27 cellular contexts compared by ENCODE assay signal in genomic region chr19:53959176-53959757, GRCh38. TPM values are rescaled to one million over a fixed set of nuclear protein-coding genes. Genes with fewer than 3 reads are reported as not detected.
DNase-seq lines count a peak whose midpoint lies in the region; ATAC-seq, FAIRE-seq and TF ChIP-seq lines count a peak whose summit lies in the region.
"Had no signal": no experiment of that assay in that cellular context is flagged by ENCODE, and none has a peak within 500 bp of the region (broad histone marks: within the 10 kb centered on the region; RNA-seq: fewer than 3 reads in every experiment).

No MANE protein-coding gene starts in this region.

- DNase-seq in SK-N-SH (peak; percentile 76), H1 (ENCODE audit: low read depth in 1 of 2, low spot score in 2 of 2) (no peak), iPS-NIHi7 (ENCODE audit: extremely low spot score) (peak; percentile 50), uterus (no peak), cortex of kidney (lab: John Stamatoyannopoulos, UW) (no peak), DMS114 treated with DMSO at 0.1 percent for 48 hours (lab: John Stamatoyannopoulos, UW; ENCODE audit: unreplicated experiment) (no peak)
- DNase-seq: 8988T; activated CD4-positive, alpha-beta T cell treated with anti-CD3 and anti-CD28 coated beads, Interleukin-2, amount 50 U/mL, for 48 hours; activated CD4-positive, CD25-positive, alpha-beta regulatory T cell; activated effector memory CD4-positive, alpha-beta T cell treated with Interleukin-2 at 50 U/mL for 16 hours; BE2C; effector CD8-positive, alpha-beta T cell; foreskin melanocyte; kidney glomerular epithelial cell; NCI-H1048; NCI-H187 treated with DMSO at 0.1 percent for 48 hours; NCI-H69; occipital lobe; SW 1271; transverse colon had no signal

- peak overlapping the region; percentile 63 for H3K56ac ChIP-seq in H1 (replicated peaks; ENCODE audit: insufficient read length, low read depth, low read length)

- TF ChIP-seq EP300 in SK-N-SH (IDR thresholded peaks at IDR 0.05; ENCODE audit: borderline replicate concordance in 1 of 2, low read depth in 1 of 2, low read length in 1 of 2) (no peak), H1 (IDR thresholded peaks at IDR 0.05; ENCODE audit: borderline replicate concordance in 1 of 2, low read depth in 2 of 2, low read length in 2 of 2) (0 out of 3 replicates have a peak, but pooled peaks of 1 of the 2 experiments have one; percentile 41)

- CTCF ChIA-PET in SK-N-SH (lab: Yijun Ruan, JAX) (interaction anchor here (0.6 to 1.3 kb wide), 3 partner anchors 48 to 116 kb away, joined by 3 to 4 read pairs (median 3); no protein-coding TSS in a partner anchor), H1 (lab: Charles Lee; ENCODE audit: partially characterized antibody) (interaction anchor here (0.7 to 3.6 kb wide), 7 partner anchors 11 to 100 kb away, joined by 3 to 23 read pairs (median 3); no protein-coding TSS in a partner anchor)

- no peak overlapping the region for H2AK5ac ChIP-seq in H1 (ENCODE audit: low read depth, low read length)

- no peak overlapping the region for H3K4ac ChIP-seq in H1 (replicated peaks; ENCODE audit: insufficient read length, low read depth, low read length)

- no peak for ATAC-seq in SK-N-SH treated with all-trans-retinoic acid at 6 μM for 48 hours
- ATAC-seq in GM21723 (IDR thresholded peaks at IDR 0.05; ENCODE audit: unreplicated experiment), result no peak
- ATAC-seq: HepG2 had no signal

- peaks cover 19 to 23% of the 10 kb centered on the region in 2 experiments; a peak in 2 of 4 replicates for H3K4me1 ChIP-seq in SK-N-SH (ENCODE audit: control insufficient read depth in 1 of 2, insufficient read depth in 2 of 2, low read depth in 1 of 2, low read length in 1 of 2)
- peaks cover 8 to 24% (median 16%) of the 10 kb centered on the region in 4 experiments for H3K4me1 ChIP-seq in H1 (replicated peaks in 1 of 4; ENCODE audit: control insufficient read depth in 3 of 4, insufficient read depth in 4 of 4, low read length in 3 of 4)
- H3K4me1 ChIP-seq in uterus, result no peaks in the 10 kb centered on the region
- H3K4me1 ChIP-seq: BE2C, transverse colon had no signal

- no peak overlapping the region for H3K23ac ChIP-seq in H1 (ENCODE audit: insufficient read length)

- no peak overlapping the region for H3K14ac ChIP-seq in H1 (ENCODE audit: insufficient read length)

- H3K18ac ChIP-seq in H1 (ENCODE audit: extremely low read depth, low read length), result peak overlapping the region; percentile 78

- no peak overlapping the region for H2BK20ac ChIP-seq in H1 (ENCODE audit: low read length)

- peak overlapping the region in 1 of 2 experiments; percentile 84; a peak in 2 of 4 replicates for H3K27ac ChIP-seq in SK-N-SH (ENCODE audit: low read depth in 2 of 2, low read length in 1 of 2)
- no peak overlapping the region for H3K27ac ChIP-seq in H1 (ENCODE audit: low read depth, low read length)
- no peak overlapping the region for H3K27ac ChIP-seq in uterus
- H3K27ac ChIP-seq: transverse colon had no signal

- TF ChIP-seq RAD21 in SK-N-SH (IDR thresholded peaks at IDR 0.05; ENCODE audit: low read length) (no peak), H1 (IDR thresholded peaks at IDR 0.05 in 1 of 2, conservative IDR thresholded peaks at IDR 0.05 in 1 of 2; ENCODE audit: low read depth in 2 of 2, low read length in 2 of 2) (0 out of 4 replicates have a peak, but pooled peaks of 1 of the 2 experiments have one; percentile 2)

- POLR2A ChIA-PET in SK-N-SH (lab: Yijun Ruan, JAX) (no interaction called here), H1 (lab: Charles Lee; ENCODE audit: partially characterized antibody) (interaction anchor here (0.6 to 5.6 kb wide), 18 partner anchors 11 to 659 kb away, joined by 3 to 41 read pairs (median 4); partner anchors contain the start of gene MYADM)

- 0 out of 2 replicates have a peak, but pooled peaks cover 2% of the 10 kb centered on the region for H3K79me1 ChIP-seq in H1 (ENCODE audit: low read depth, low read length)

- no peaks in the 10 kb centered on the region for H3K9me2 ChIP-seq in SK-N-SH

- no peaks in the 10 kb centered on the region for H3K9me3 ChIP-seq in SK-N-SH
- H3K9me3 ChIP-seq in H1 (ENCODE audit: insufficient read depth in 2 of 2, low read depth in 1 of 2, low read length in 1 of 2), result no peaks in the 10 kb centered on the region
- no peaks in the 10 kb centered on the region for H3K9me3 ChIP-seq in uterus
- H3K9me3 ChIP-seq: BE2C, transverse colon had no signal

- H4K20me1 ChIP-seq in SK-N-SH (ENCODE audit: insufficient read depth), result no peaks in the 10 kb centered on the region
- H4K20me1 ChIP-seq in H1 (replicated peaks in 1 of 2; ENCODE audit: control insufficient read depth in 1 of 2, insufficient read depth in 2 of 2, low read length in 2 of 2), result no peaks in the 10 kb centered on the region

- H2BK5ac ChIP-seq in H1 (ENCODE audit: low read depth, low read length), result peak overlapping the region; percentile 60; the same call in 1 of the 2 replicates

- H3K23me2 ChIP-seq in H1 (ENCODE audit: low read depth, low read length), result peaks cover 37% of the 10 kb centered on the region

- H3K27me3 ChIP-seq in SK-N-SH (ENCODE audit: insufficient read depth) (no peaks in the 10 kb centered on the region), H1 (replicated peaks in 1 of 4; ENCODE audit: control insufficient read depth in 3 of 4, extremely low read depth in 1 of 4, insufficient read depth in 3 of 4, low read length in 3 of 4) (peaks cover 0 to 3% (median 1%) of the 10 kb centered on the region in 4 experiments; a peak in 2 of 7 replicates), uterus (peaks cover 5 to 33% of the 10 kb centered on the region in 2 donors)

- no peak overlapping the region for H2BK120ac ChIP-seq in H1 (replicated peaks; ENCODE audit: low read depth, low read length)

- intact Hi-C loops in uterus (cut with DNase I; ENCODE audit: low total_unique reads), result no loop called here

- TF ChIP-seq CTCF in SK-N-SH (IDR thresholded peaks at IDR 0.05) (no peak), H1 (IDR thresholded peaks at IDR 0.05; ENCODE audit: control extremely low read depth in 1 of 3, insufficient read depth in 1 of 3, low read depth in 1 of 3, low read length in 3 of 3) (no peak), uterus (IDR thresholded peaks at IDR 0.05) (no peak)

- H4K91ac ChIP-seq in H1 (replicated peaks; ENCODE audit: insufficient read length, low read length), result peak overlapping the region; percentile 62

- H3K4me2 ChIP-seq in SK-N-SH (peak overlapping the region; percentile 96), H1 (ENCODE audit: insufficient read depth in 1 of 2, low read depth in 2 of 2, low read length in 2 of 2) (peak overlapping the region; percentile 90 to 91)

- no peak overlapping the region for H4K8ac ChIP-seq in H1 (ENCODE audit: extremely low read depth, insufficient read depth, low read length)

- H3K36me3 ChIP-seq in SK-N-SH (replicated peaks in 1 of 2; ENCODE audit: control insufficient read depth in 1 of 2, insufficient read depth in 2 of 2, low read length in 1 of 2) (no peaks in the 10 kb centered on the region), H1 (ENCODE audit: control insufficient read depth in 2 of 4, insufficient read depth in 4 of 4, low read length in 3 of 4) (peaks cover 0 to 4% (median 1%) of the 10 kb centered on the region in 4 experiments; a peak in 2 of 8 replicates), uterus (no peaks in the 10 kb centered on the region)
- H3K36me3 ChIP-seq: BE2C, transverse colon had no signal

- WGBS in SK-N-SH (ENCODE audit: low lambda C conversion rate), result 5% methylated on average over 18 of the region's 18 CpGs
- 0% methylated on average over 1 of the region's 18 CpGs; no CpG with 5 or more reads in 1 of the 2 experiments for WGBS in H1 (ENCODE audit: extremely low coverage in 1 of 2, insufficient coverage in 1 of 2, insufficient read length in 1 of 2, insufficient replicate concordance in 2 of 2, low coverage in 1 of 2, low lambda C conversion rate in 2 of 2, missing lambda C conversion rate in 1 of 2), 2 experiments

- H2BK12ac ChIP-seq in H1 (ENCODE audit: low read depth, low read length), result peak overlapping the region; percentile 90; the same call in 1 of the 2 replicates

- TF ChIP-seq POLR2A in H1 (IDR thresholded peaks at IDR 0.05; ENCODE audit: control extremely low read depth in 1 of 2, low read depth in 2 of 2, low read length in 2 of 2) (no peak), uterus (IDR thresholded peaks at IDR 0.05) (no peak)

- H2BK15ac ChIP-seq in H1 (ENCODE audit: low read length), result no peak overlapping the region

- H2AFZ ChIP-seq in SK-N-SH (ENCODE audit: low read depth) (peak overlapping the region; percentile 73; the same call in 1 of the 2 replicates), H1 (ENCODE audit: low read length) (no peak overlapping the region)

- H3K9ac ChIP-seq in SK-N-SH (peak overlapping the region; percentile 62), H1 (replicated peaks in 1 of 4; ENCODE audit: extremely low read depth in 1 of 4, low read depth in 3 of 4, low read length in 3 of 4) (no peak overlapping the region)

- H4K5ac ChIP-seq in H1 (ENCODE audit: insufficient read length, low read depth, low read length), result peak overlapping the region; percentile 39

- no peak for FAIRE-seq in H1 (lab: Jason Lieb, UNC)
- FAIRE-seq: H54, HepG2 had no signal

- H3F3A ChIP-seq in SK-N-SH (replicated peaks; ENCODE audit: insufficient read depth), result peaks cover 8% of the 10 kb centered on the region

- H3K4me3 ChIP-seq in SK-N-SH (ENCODE audit: low read depth in 2 of 2, low read length in 1 of 2) (peak overlapping the region; percentile 44 to 62), H1 (ENCODE audit: extremely low read depth in 1 of 4, insufficient read depth in 2 of 4, low read depth in 3 of 4, low read length in 4 of 4) (peak overlapping the region; percentile 48 to 88 (median 58)), uterus (no peak overlapping the region)
- H3K4me3 ChIP-seq: lung, transverse colon had no signal

- H3K79me2 ChIP-seq in SK-N-SH (ENCODE audit: insufficient read depth) (peaks cover 19% of the 10 kb centered on the region), H1 (ENCODE audit: control insufficient read depth in 1 of 2, insufficient read depth in 2 of 2, low read length in 2 of 2) (peaks cover 0 to 7% of the 10 kb centered on the region in 2 experiments; a peak in 1 of 4 replicates)

RNA-seq across cellular contexts. Expression of gene CACNG8, which starts 3.5 kb away (rescaled TPM):
- 1.1 and 1.3 TPM in 2 replicates for polyA plus RNA-seq in SK-N-SH (2012; rRNA removed)
- polyA plus RNA-seq in SK-N-SH (2012; cell fraction: cytosol; rRNA removed), result 0.83 and 0.85 TPM in 2 replicates
- 9.0 and 9.6 TPM in 2 replicates for polyA plus RNA-seq in SK-N-SH (2012; cell fraction: nucleus; rRNA removed)
- 4.5 and 5.7 TPM in 2 replicates for total RNA-seq in H1 (2021; fragmentation: NEBNext Ultra II Directional; extraction: Animal tissue kit (Norgen Biotek cat#: 25700))
- polyA plus RNA-seq in H1 (2011; rRNA removed), result 0.41 and 0.93 TPM in 2 replicates
- polyA plus RNA-seq in H1 (2011; cell fraction: cytosol; rRNA removed), result 1.3 TPM
- polyA plus RNA-seq in H1 (2011; cell fraction: nucleus; rRNA removed), result 3.4 TPM
- polyA plus RNA-seq in H1 (2012, experiment 1 of 2), result 5.8 to 6.6 TPM (median 6.1 TPM) in 4 replicates
- 0.62 TPM for polyA plus RNA-seq in H1 (2012, experiment 2 of 2)
- 3.2 TPM for polyA plus RNA-seq in H1 (2013, experiment 1 of 2)
- polyA plus RNA-seq in H1 (2013, experiment 2 of 2), result 2.6 TPM
- polyA minus RNA-seq in H1 (2011; rRNA and poly(A)+ RNA removed), result 0.61 and 0.79 TPM in 2 replicates
- 2.9 TPM for polyA minus RNA-seq in H1 (2011; cell fraction: cytosol; rRNA and poly(A)+ RNA removed)
- 2.9 TPM for polyA minus RNA-seq in H1 (2011; cell fraction: nucleus; rRNA and poly(A)+ RNA removed)
- under 1 TPM in 2 of 4 donors, not detected in 2; 0.21 to 0.24 TPM for total RNA-seq in uterus
- total RNA-seq: HepG2, transverse colon had no signal
- polyA plus RNA-seq: HepG2 had no signal

RNA-seq across cellular contexts. Expression of gene CACNG6, which starts 32.2 kb away (rescaled TPM):
- polyA plus RNA-seq in SK-N-SH (2012; rRNA removed), result 0.96 and 1.2 TPM in 2 replicates
- 0.42 and 0.63 TPM in 2 replicates for polyA plus RNA-seq in SK-N-SH (2012; cell fraction: cytosol; rRNA removed)
- 1.6 and 2.3 TPM in 2 replicates for polyA plus RNA-seq in SK-N-SH (2012; cell fraction: nucleus; rRNA removed)
- 1.2 and 1.4 TPM in 2 replicates for total RNA-seq in H1 (2021; fragmentation: NEBNext Ultra II Directional; extraction: Animal tissue kit (Norgen Biotek cat#: 25700))
- 1.6 and 2.9 TPM in 2 replicates for polyA plus RNA-seq in H1 (2011; rRNA removed)
- 1.8 TPM for polyA plus RNA-seq in H1 (2011; cell fraction: cytosol; rRNA removed)
- 4.3 TPM for polyA plus RNA-seq in H1 (2011; cell fraction: nucleus; rRNA removed)
- 1.1 to 1.9 TPM (median 1.5 TPM) in 4 replicates for polyA plus RNA-seq in H1 (2012, experiment 1 of 2)
- polyA plus RNA-seq in H1 (2012, experiment 2 of 2), result 0.81 TPM
- polyA plus RNA-seq in H1 (2013, experiment 1 of 2), result 2.3 TPM
- polyA plus RNA-seq in H1 (2013, experiment 2 of 2), result 2.1 TPM
- 0.22 and 0.25 TPM in 2 replicates for polyA minus RNA-seq in H1 (2011; rRNA and poly(A)+ RNA removed)
- polyA minus RNA-seq in H1 (2011; cell fraction: cytosol; rRNA and poly(A)+ RNA removed), result not detected
- 0.80 TPM for polyA minus RNA-seq in H1 (2011; cell fraction: nucleus; rRNA and poly(A)+ RNA removed)
- total RNA-seq in uterus, result 1 to 10 TPM in 1 of 4 donors, under 1 TPM in 1, not detected in 2; 0.55 to 1.7 TPM
- total RNA-seq: cerebellum, HepG2, transverse colon had no signal
- polyA plus RNA-seq: esophagus, HepG2 had no signal

RNA-seq across cellular contexts. Expression of gene CACNG7, which starts 50.2 kb away (rescaled TPM):
- polyA plus RNA-seq in SK-N-SH (2012; rRNA removed) (25.7 and 30.7 TPM in 2 replicates), H1 (2011; rRNA removed) (69.8 and 127 TPM in 2 replicates)
- polyA plus RNA-seq in SK-N-SH (2012; cell fraction: cytosol; rRNA removed), result 18.5 and 29.5 TPM in 2 replicates
- 34.0 and 43.1 TPM in 2 replicates for polyA plus RNA-seq in SK-N-SH (2012; cell fraction: nucleus; rRNA removed)
- total RNA-seq in H1 (2021; fragmentation: NEBNext Ultra II Directional; extraction: Animal tissue kit (Norgen Biotek cat#: 25700)), result 28.9 and 29.9 TPM in 2 replicates
- 64.4 TPM for polyA plus RNA-seq in H1 (2011; cell fraction: cytosol; rRNA removed)
- polyA plus RNA-seq in H1 (2011; cell fraction: nucleus; rRNA removed), result 75.4 TPM
- polyA plus RNA-seq in H1 (2012, experiment 1 of 2), result 33.4 to 44.9 TPM (median 40.2 TPM) in 4 replicates
- 33.0 TPM for polyA plus RNA-seq in H1 (2012, experiment 2 of 2)
- polyA plus RNA-seq in H1 (2013, experiment 1 of 2), result 43.8 TPM
- 49.1 TPM for polyA plus RNA-seq in H1 (2013, experiment 2 of 2)
- polyA minus RNA-seq in H1 (2011; rRNA and poly(A)+ RNA removed), result 16.4 and 25.3 TPM in 2 replicates
- polyA minus RNA-seq in H1 (2011; cell fraction: cytosol; rRNA and poly(A)+ RNA removed), result 32.9 TPM
- 19.4 TPM for polyA minus RNA-seq in H1 (2011; cell fraction: nucleus; rRNA and poly(A)+ RNA removed)
- 1 to 10 TPM in 1 of 4 donors, not detected in 3; 1.0 TPM for total RNA-seq in uterus
- total RNA-seq: HepG2, lung, transverse colon had no signal
- polyA plus RNA-seq: esophagus, HepG2, lung had no signal

Comparison
In these comparisons a context has a peak if more than half of its experiments do, and no peak if none do; other contexts are left out.
1. DNase-seq: peak in SK-N-SH (single experiment) and iPS-NIHi7 (single experiment); none in H1 (0 of 2), uterus (0 of 2), cortex of kidney (single experiment) and DMS114 treated with DMSO at 0.1 percent for 48 hours (single experiment).
2. H3K4me3 ChIP-seq: peak in SK-N-SH (2 of 2) and H1 (4 of 4); none in uterus (0 of 2).
3. RNA of gene CACNG7, which starts 50.2 kb away (total RNA-seq): 28.9 to 29.9 TPM in H1; 1.0 TPM in uterus; every median in the first group is over 10 times any median in the second.
4. Of the 17 proteins assayed by ChIP-seq in both H1 and SK-N-SH: peak only in H1: MAX and SIN3A; only in SK-N-SH: CHD2; in both: none; in neither: 12; mixed calls (peak in some experiments, not most) for 2.